8 cellular contexts compared by ENCODE assay signal in genomic region chr12:121334513-121335343, GRCh38. TPM values are rescaled to one million over a fixed set of nuclear protein-coding genes. Genes with fewer than 3 reads are reported as not detected.
DNase-seq lines count a peak whose midpoint lies in the region; ATAC-seq and TF ChIP-seq lines count a peak whose summit lies in the region.

No MANE protein-coding gene starts in this region.

- peaks cover 4% of the 10 kb centered on the region for H3K27me3 Mint-ChIP-seq in glutamatergic neuron (ENCODE audit: unreplicated experiment)

- H3K36me3 ChIP-seq in prostate gland: peaks cover 0 to 5% of the 10 kb centered on the region in 2 donors

- no peaks in the 10 kb centered on the region for H3K4me1 Mint-ChIP-seq in glutamatergic neuron (ENCODE audit: low read depth, unreplicated experiment)

- TF ChIP-seq POLR2A in prostate gland (IDR thresholded peaks at IDR 0.05): no peak

- DNase-seq in COLO668 (lab: John Stamatoyannopoulos, UW; ENCODE audit: unreplicated experiment): peak; percentile 30
- DNase-seq in NCI-H2227 (lab: John Stamatoyannopoulos, UW; ENCODE audit: unreplicated experiment): peak; percentile 76
- DNase-seq in glutamatergic neuron: no peak
- peak; percentile 26 for DNase-seq in prostate gland (ENCODE audit: low spot score)

- WGBS in prostate gland: 65% methylated on average over 8 of the region's 8 CpGs

- ATAC-seq in GM21825 (IDR thresholded peaks at IDR 0.05; ENCODE audit: unreplicated experiment): peak; percentile 55
- ATAC-seq in HG03354 (IDR thresholded peaks at IDR 0.05; ENCODE audit: poor library complexity, severe bottlenecking, unreplicated experiment): no peak
- no peak for ATAC-seq in GM21447 (IDR thresholded peaks at IDR 0.05; ENCODE audit: unreplicated experiment)

- H3K36me3 Mint-ChIP-seq in glutamatergic neuron (ENCODE audit: unreplicated experiment): no peaks in the 10 kb centered on the region

- no peaks in the 10 kb centered on the region for H3K4me1 ChIP-seq in prostate gland (replicated peaks)

- H3K4me3 ChIP-seq in WI38 (ENCODE audit: low read depth, low read length) (no peak overlapping the region), prostate gland (no peak overlapping the region)

- intact Hi-C loops in prostate gland (cut with DNase I): loop anchor here (1.0 kb wide), 1 partner anchor 109 kb away; no protein-coding TSS in a partner anchor

- no peaks in the 10 kb centered on the region for H3K27me3 ChIP-seq in prostate gland (replicated peaks; ENCODE audit: insufficient read depth)

- no peak overlapping the region for H3K27ac Mint-ChIP-seq in glutamatergic neuron (ENCODE audit: unreplicated experiment)

- H3K27ac ChIP-seq in prostate gland: no peak overlapping the region

- H3K9me3 Mint-ChIP-seq in glutamatergic neuron (ENCODE audit: unreplicated experiment): no peaks in the 10 kb centered on the region

- TF ChIP-seq CTCF in WI38 (IDR thresholded peaks at IDR 0.05; ENCODE audit: low read depth, low read length) (peak; percentile 41; the same call in 1 of the 2 replicates), glutamatergic neuron (IDR thresholded peaks at IDR 0.05; ENCODE audit: partially characterized antibody, unreplicated experiment) (peak; percentile 87), prostate gland (IDR thresholded peaks at IDR 0.05) (peak; percentile 80 to 82 (median 81))

- H3K9me3 ChIP-seq in prostate gland: no peaks in the 10 kb centered on the region

- H3K4me3 Mint-ChIP-seq in glutamatergic neuron (ENCODE audit: unreplicated experiment): no peak overlapping the region

RNA-seq across cellular contexts. Expression of gene ANAPC5, which starts 17.5 kb away (rescaled TPM):
- total RNA-seq in glutamatergic neuron (ENCODE audit: unreplicated experiment): 86.0 TPM
- 100 to 1,000 TPM in 1 of 2 donors, 10 to 100 TPM in 1; 78.0 to 110 TPM for total RNA-seq in prostate gland

RNA-seq across cellular contexts. Expression of gene CAMKK2, which starts 38.2 kb away (rescaled TPM):
- total RNA-seq in glutamatergic neuron (ENCODE audit: unreplicated experiment): 50.2 TPM
- 10 to 100 TPM; 26.9 to 52.2 TPM for total RNA-seq in prostate gland
